In genomic region chr19:49591731-49592485, GRCh38 we compare ENCODE assay signal across 2 cellular contexts.
TF ChIP-seq lines count a peak whose summit lies in the region.

No MANE protein-coding gene starts in this region.

TF ChIP-seq in SK-N-SH treated with all-trans-retinoic acid at 6 μM for 48 hours, 23 proteins besides CTCF, POLR2A, EP300 and RAD21:
- TF ChIP-seq PATZ1 (CRISPR knock-in tag; IDR thresholded peaks at IDR 0.05; ENCODE audit: borderline replicate concordance) (peak; percentile 80; the same call in 1 of the 2 replicates), TOX (CRISPR knock-in tag; IDR thresholded peaks at IDR 0.05; ENCODE audit: borderline replicate concordance) (no peak)
TF ChIP-seq in SK-N-SH treated with all-trans-retinoic acid at 6 μM for 48 hours: peak in this region for 1.

TF ChIP-seq in GM12878, 131 proteins besides CTCF, POLR2A, EP300 and RAD21 (continues in another document):
- TF ChIP-seq EZH2 (IDR thresholded peaks at IDR 0.05; ENCODE audit: borderline replicate concordance, control insufficient read depth, low read depth, low read length) (no peak), CBFB (IDR thresholded peaks at IDR 0.05; ENCODE audit: low read depth) (no peak), BCL3 (IDR thresholded peaks at IDR 0.05; ENCODE audit: borderline replicate concordance, insufficient read depth, low read depth, low read length, poor library complexity, severe bottlenecking) (no peak), POLR2AphosphoS5 (IDR thresholded peaks at IDR 0.05; ENCODE audit: low read length) (peak; percentile 42; the same call in 1 of the 2 replicates), CHD2 (IDR thresholded peaks at IDR 0.05; ENCODE audit: borderline replicate concordance, low read depth, low read length) (no peak), NFIC (IDR thresholded peaks at IDR 0.05; ENCODE audit: low read depth, low read length) (no peak), SREBF1 (IDR thresholded peaks at IDR 0.05; ENCODE audit: low read length) (no peak), KAT2A (conservative IDR thresholded peaks at IDR 0.05; ENCODE audit: control insufficient read depth, low read depth, low read length) (no peak), HSF1 (IDR thresholded peaks at IDR 0.05; ENCODE audit: low read depth, low read length) (no peak), BMI1 (IDR thresholded peaks at IDR 0.05; ENCODE audit: borderline replicate concordance) (no peak), NR2C2 (IDR thresholded peaks at IDR 0.05; ENCODE audit: borderline replicate concordance, control insufficient read depth, insufficient read length, low read depth) (no peak), KDM1A (IDR thresholded peaks at IDR 0.05; ENCODE audit: borderline replicate concordance) (no peak), STAT3 (IDR thresholded peaks at IDR 0.05; ENCODE audit: low read depth, low read length) (no peak), IRF3 (IDR thresholded peaks at IDR 0.05) (no peak), RAD51 (IDR thresholded peaks at IDR 0.05) (no peak), CHD1 (IDR thresholded peaks at IDR 0.05; ENCODE audit: low read depth, low read length) (no peak), ATF7 (IDR thresholded peaks at IDR 0.05; ENCODE audit: low read depth) (no peak), FOXK2 (IDR thresholded peaks at IDR 0.05) (no peak), EGR1 (IDR thresholded peaks at IDR 0.05; ENCODE audit: borderline replicate concordance in 1 of 2, low read depth in 2 of 2, low read length in 2 of 2) (no peak), EED (IDR thresholded peaks at IDR 0.05; ENCODE audit: low read depth) (no peak), SIN3A (IDR thresholded peaks at IDR 0.05; ENCODE audit: low read depth, low read length) (0 out of 2 replicates have a peak, but pooled peaks have one; percentile 19), ASH2L (IDR thresholded peaks at IDR 0.05; ENCODE audit: borderline replicate concordance, low read depth) (no peak), IRF4 (IDR thresholded peaks at IDR 0.05; ENCODE audit: low read depth, low read length) (no peak), RFX5 (IDR thresholded peaks at IDR 0.05; ENCODE audit: low read depth, low read length) (no peak), SUPT20H (IDR thresholded peaks at IDR 0.05; ENCODE audit: borderline replicate concordance, control insufficient read depth, low read depth, low read length) (no peak), IKZF1 (conservative IDR thresholded peaks at IDR 0.05) (peak; percentile 47), CBX3 (IDR thresholded peaks at IDR 0.05; ENCODE audit: borderline replicate concordance, low read depth) (no peak), NRF1 (conservative IDR thresholded peaks at IDR 0.05; ENCODE audit: low read depth, low read length) (no peak), BCLAF1 (IDR thresholded peaks at IDR 0.05) (no peak), GATAD2B (conservative IDR thresholded peaks at IDR 0.05; ENCODE audit: low read depth) (peak; percentile 41; the same call in 1 of the 2 replicates), SKIL (IDR thresholded peaks at IDR 0.05; ENCODE audit: low read depth, poor library complexity, severe bottlenecking) (no peak), SMC3 (IDR thresholded peaks at IDR 0.05; ENCODE audit: borderline replicate concordance, low read length) (no peak), NBN (IDR thresholded peaks at IDR 0.05) (0 out of 2 replicates have a peak, but pooled peaks have one; percentile 28), NR2F1 (conservative IDR thresholded peaks at IDR 0.05) (no peak), PBX3 (IDR thresholded peaks at IDR 0.05; ENCODE audit: insufficient replicate concordance, low read depth, low read length) (no peak), IKZF2 (IDR thresholded peaks at IDR 0.05) (peak in 1 of 2 experiments; percentile 25; a peak in 1 of 4 replicates), BHLHE40 (IDR thresholded peaks at IDR 0.05; ENCODE audit: borderline replicate concordance in 1 of 2, low read depth in 2 of 2, low read length in 1 of 2) (no peak), JUND (IDR thresholded peaks at IDR 0.05; ENCODE audit: low read depth, low read length) (no peak), ZNF24 (IDR thresholded peaks at IDR 0.05) (no peak), ZBED1 (IDR thresholded peaks at IDR 0.05; ENCODE audit: borderline replicate concordance) (no peak), PML (IDR thresholded peaks at IDR 0.05; ENCODE audit: low read length) (no peak)
- TF ChIP-seq, protein P1, sequence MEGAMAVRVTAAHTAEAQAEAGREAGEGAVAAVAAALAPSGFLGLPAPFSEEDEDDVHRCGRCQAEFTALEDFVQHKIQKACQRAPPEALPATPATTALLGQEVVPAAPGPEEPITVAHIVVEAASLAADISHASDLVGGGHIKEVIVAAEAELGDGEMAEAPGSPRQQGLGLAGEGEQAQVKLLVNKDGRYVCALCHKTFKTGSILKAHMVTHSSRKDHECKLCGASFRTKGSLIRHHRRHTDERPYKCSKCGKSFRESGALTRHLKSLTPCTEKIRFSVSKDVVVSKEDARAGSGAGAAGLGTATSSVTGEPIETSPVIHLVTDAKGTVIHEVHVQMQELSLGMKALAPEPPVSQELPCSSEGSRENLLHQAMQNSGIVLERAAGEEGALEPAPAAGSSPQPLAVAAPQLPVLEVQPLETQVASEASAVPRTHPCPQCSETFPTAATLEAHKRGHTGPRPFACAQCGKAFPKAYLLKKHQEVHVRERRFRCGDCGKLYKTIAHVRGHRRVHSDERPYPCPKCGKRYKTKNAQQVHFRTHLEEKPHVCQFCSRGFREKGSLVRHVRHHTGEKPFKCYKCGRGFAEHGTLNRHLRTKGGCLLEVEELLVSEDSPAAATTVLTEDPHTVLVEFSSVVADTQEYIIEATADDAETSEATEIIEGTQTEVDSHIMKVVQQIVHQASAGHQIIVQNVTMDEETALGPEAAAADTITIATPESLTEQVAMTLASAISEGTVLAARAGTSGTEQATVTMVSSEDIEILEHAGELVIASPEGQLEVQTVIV (IDR thresholded peaks at IDR 0.05; ENCODE audit: borderline replicate concordance, partially characterized antibody) = no peak
- TF ChIP-seq, protein P2, sequence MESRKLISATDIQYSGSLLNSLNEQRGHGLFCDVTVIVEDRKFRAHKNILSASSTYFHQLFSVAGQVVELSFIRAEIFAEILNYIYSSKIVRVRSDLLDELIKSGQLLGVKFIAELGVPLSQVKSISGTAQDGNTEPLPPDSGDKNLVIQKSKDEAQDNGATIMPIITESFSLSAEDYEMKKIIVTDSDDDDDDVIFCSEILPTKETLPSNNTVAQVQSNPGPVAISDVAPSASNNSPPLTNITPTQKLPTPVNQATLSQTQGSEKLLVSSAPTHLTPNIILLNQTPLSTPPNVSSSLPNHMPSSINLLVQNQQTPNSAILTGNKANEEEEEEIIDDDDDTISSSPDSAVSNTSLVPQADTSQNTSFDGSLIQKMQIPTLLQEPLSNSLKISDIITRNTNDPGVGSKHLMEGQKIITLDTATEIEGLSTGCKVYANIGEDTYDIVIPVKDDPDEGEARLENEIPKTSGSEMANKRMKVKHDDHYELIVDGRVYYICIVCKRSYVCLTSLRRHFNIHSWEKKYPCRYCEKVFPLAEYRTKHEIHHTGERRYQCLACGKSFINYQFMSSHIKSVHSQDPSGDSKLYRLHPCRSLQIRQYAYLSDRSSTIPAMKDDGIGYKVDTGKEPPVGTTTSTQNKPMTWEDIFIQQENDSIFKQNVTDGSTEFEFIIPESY (IDR thresholded peaks at IDR 0.05) = no peak
- TF ChIP-seq, protein P3, sequence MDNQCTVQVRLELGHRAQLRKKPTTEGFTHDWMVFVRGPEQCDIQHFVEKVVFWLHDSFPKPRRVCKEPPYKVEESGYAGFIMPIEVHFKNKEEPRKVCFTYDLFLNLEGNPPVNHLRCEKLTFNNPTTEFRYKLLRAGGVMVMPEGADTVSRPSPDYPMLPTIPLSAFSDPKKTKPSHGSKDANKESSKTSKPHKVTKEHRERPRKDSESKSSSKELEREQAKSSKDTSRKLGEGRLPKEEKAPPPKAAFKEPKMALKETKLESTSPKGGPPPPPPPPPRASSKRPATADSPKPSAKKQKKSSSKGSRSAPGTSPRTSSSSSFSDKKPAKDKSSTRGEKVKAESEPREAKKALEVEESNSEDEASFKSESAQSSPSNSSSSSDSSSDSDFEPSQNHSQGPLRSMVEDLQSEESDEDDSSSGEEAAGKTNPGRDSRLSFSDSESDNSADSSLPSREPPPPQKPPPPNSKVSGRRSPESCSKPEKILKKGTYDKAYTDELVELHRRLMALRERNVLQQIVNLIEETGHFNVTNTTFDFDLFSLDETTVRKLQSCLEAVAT (IDR thresholded peaks at IDR 0.05) = no peak
